Comparison of ENCODE assay signal across 27 cellular contexts in the genomic region with DNA sequence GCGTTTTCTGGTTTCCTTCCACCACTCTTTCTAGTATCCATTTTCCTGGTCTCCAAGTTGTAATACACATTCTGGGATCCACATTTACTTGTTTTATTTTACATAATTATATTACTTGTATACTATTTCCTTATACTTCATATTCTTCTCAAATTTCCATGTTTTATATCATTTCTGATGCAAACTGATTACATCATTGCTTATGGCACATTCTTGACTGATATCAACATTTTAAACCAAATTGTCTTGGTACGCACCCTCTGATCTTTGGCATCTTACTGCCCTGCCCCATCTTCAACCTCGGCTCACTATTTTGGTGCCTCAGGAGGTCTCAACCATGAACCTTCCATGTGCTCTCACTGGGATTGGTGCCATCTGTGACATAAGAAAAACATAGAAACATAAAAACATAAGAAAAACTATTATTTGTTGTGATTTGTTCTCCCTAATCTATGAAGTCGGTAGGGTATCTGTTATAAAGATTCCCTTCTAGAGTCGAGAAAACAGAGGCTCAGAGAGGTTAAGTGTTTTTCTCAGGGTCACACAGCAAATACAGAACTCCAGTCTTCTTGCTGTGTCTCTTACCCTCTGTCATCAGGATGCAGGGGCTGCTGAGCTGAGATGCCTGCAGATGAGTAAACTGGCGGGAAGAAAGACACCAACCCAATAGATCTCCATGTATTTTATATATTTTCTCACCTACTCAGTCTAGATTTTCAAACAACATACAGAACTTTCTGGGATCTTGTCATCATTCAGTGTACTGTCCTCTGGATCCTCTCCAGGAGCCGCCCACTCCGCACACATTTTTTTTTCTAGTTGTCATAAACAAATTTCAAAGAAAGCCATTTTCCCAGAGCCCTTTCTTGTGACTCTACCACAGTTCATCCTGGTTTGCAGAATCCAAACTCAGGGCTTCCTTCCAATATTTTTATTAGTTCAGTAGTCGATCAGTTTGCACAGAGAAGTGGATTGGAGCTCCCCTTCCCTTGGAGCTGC.
"Had no signal": no experiment of that assay in that cellular context is flagged by ENCODE, and none has a peak within 500 bp of the region (broad histone marks: within the 10 kb centered on the region; RNA-seq: fewer than 3 reads in every experiment).

No MANE protein-coding gene starts in this region.

- H3K4me3 Mint-ChIP-seq: dendritic cell treated with granulocyte-macrophage colony-stimulating factor and Interleukin-4, amounts not matched to agents 40 ng/mL and 50 ng/mL, for 4 days; effector memory CD8-positive, alpha-beta T cell; immature natural killer cell; memory B cell; natural killer cell treated with Interleukin-12 subunit alpha and Interleukin-12 subunit beta and Interleukin-15 and Interleukin-18, amount 100 ng/mL, for 72 hours; neural progenitor cell; stimulated activated memory B cell treated with anti-CD40 and anti-IgM and Interleukin-4, amounts not matched to agents 10 μg/mL and 1 μg/mL and 100 μg/mL, for 72 hours; stimulated activated naive CD8-positive, alpha-beta T cell treated with anti-CD3 and anti-CD28 coated beads, Interleukin-15, Interleukin-2, amounts not matched to agents 100 ng/mL and 50 ng/mL, for 24 hours had no signal

- H3K27ac Mint-ChIP-seq: dendritic cell treated with granulocyte-macrophage colony-stimulating factor and Interleukin-4, amounts not matched to agents 40 ng/mL and 50 ng/mL, for 4 days; effector memory CD8-positive, alpha-beta T cell; memory B cell; neural progenitor cell; stimulated activated naive CD8-positive, alpha-beta T cell treated with anti-CD3 and anti-CD28 coated beads, Interleukin-15, Interleukin-2, amounts not matched to agents 100 ng/mL and 50 ng/mL, for 24 hours had no signal

- H3K4me2 ChIP-seq: neural progenitor cell had no signal

- H3K27me3 ChIP-seq: esophagus muscularis mucosa, gastroesophageal sphincter, neural progenitor cell, pancreas, spleen, upper lobe of left lung, uterus had no signal

- H3K9me3 Mint-ChIP-seq: dendritic cell treated with granulocyte-macrophage colony-stimulating factor and Interleukin-4, amounts not matched to agents 40 ng/mL and 50 ng/mL, for 4 days; effector memory CD8-positive, alpha-beta T cell; immature natural killer cell; memory B cell; natural killer cell treated with Interleukin-12 subunit alpha and Interleukin-12 subunit beta and Interleukin-15 and Interleukin-18, amount 100 ng/mL, for 72 hours; neural progenitor cell; stimulated activated memory B cell treated with anti-CD40 and anti-IgM and Interleukin-4, amounts not matched to agents 10 μg/mL and 1 μg/mL and 100 μg/mL, for 72 hours; stimulated activated naive CD8-positive, alpha-beta T cell treated with anti-CD3 and anti-CD28 coated beads, Interleukin-15, Interleukin-2, amounts not matched to agents 100 ng/mL and 50 ng/mL, for 24 hours had no signal

- H3K4me3 ChIP-seq: esophagus muscularis mucosa, gastroesophageal sphincter, left ventricle myocardium inferior, lower lobe of right lung, neural progenitor cell, pancreas, spleen, tibial artery, upper lobe of left lung, uterus had no signal

- H3K9ac ChIP-seq: neural progenitor cell had no signal

- H3K36me3 ChIP-seq: esophagus muscularis mucosa, gastroesophageal sphincter, left ventricle myocardium inferior, neural progenitor cell, pancreas, tibial artery, upper lobe of left lung, uterus had no signal

- H3K27me3 Mint-ChIP-seq: dendritic cell treated with granulocyte-macrophage colony-stimulating factor and Interleukin-4, amounts not matched to agents 40 ng/mL and 50 ng/mL, for 4 days; memory B cell; natural killer cell treated with Interleukin-12 subunit alpha and Interleukin-12 subunit beta and Interleukin-15 and Interleukin-18, amount 100 ng/mL, for 72 hours; stimulated activated memory B cell treated with anti-CD40 and anti-IgM and Interleukin-4, amounts not matched to agents 10 μg/mL and 1 μg/mL and 100 μg/mL, for 72 hours; stimulated activated naive CD8-positive, alpha-beta T cell treated with anti-CD3 and anti-CD28 coated beads, Interleukin-15, Interleukin-2, amounts not matched to agents 100 ng/mL and 50 ng/mL, for 24 hours had no signal

- H3K9me3 ChIP-seq: esophagus muscularis mucosa, gastroesophageal sphincter, left ventricle myocardium inferior, lower lobe of right lung, pancreas, spleen, tibial artery, upper lobe of left lung, uterus had no signal

- H3K4me1 ChIP-seq: esophagus muscularis mucosa, gastroesophageal sphincter, left ventricle myocardium inferior, lower lobe of right lung, pancreas, tibial artery, uterus had no signal

- H3K27ac ChIP-seq: epithelial cell of prostate, esophagus muscularis mucosa, gastroesophageal sphincter, left ventricle myocardium inferior, lower lobe of right lung, neural progenitor cell, pancreas, spleen, tibial artery, upper lobe of left lung, uterus had no signal

- H2AFZ ChIP-seq: neural progenitor cell had no signal

- ATAC-seq: effector memory CD8-positive, alpha-beta T cell; gastroesophageal sphincter; left cardiac atrium; lower lobe of right lung; natural killer cell treated with Interleukin-12 subunit alpha and Interleukin-12 subunit beta and Interleukin-15 and Interleukin-18, amount 100 ng/mL, for 72 hours; pancreas; right cardiac atrium; stimulated activated memory B cell treated with anti-CD40 and anti-IgM and Interleukin-4, amounts not matched to agents 10 μg/mL and 1 μg/mL and 100 μg/mL, for 72 hours had no signal

- H3K36me3 Mint-ChIP-seq: memory B cell; neural progenitor cell; stimulated activated memory B cell treated with anti-CD40 and anti-IgM and Interleukin-4, amounts not matched to agents 10 μg/mL and 1 μg/mL and 100 μg/mL, for 72 hours had no signal

- DNase-seq: effector memory CD8-positive, alpha-beta T cell; glutamatergic neuron; immature natural killer cell; kidney; left cardiac atrium; left ventricle myocardium inferior; lower lobe of right lung; midbrain; occipital lobe; pancreas; right cardiac atrium; spleen; stimulated activated CD4-positive, alpha-beta T cell treated with anti-CD3 and anti-CD28 coated beads, Interleukin-15, amount 100 ng/mL, for 24 hours; stimulated activated CD4-positive, alpha-beta T cell treated with anti-CD3 and anti-CD28 coated beads, Interleukin-1b, Interleukin-23, amount 100 ng/mL, for 48 hours; stimulated activated CD4-positive, alpha-beta T cell treated with anti-CD3 and anti-CD28 coated beads, Interleukin-4, amount 100 ng/mL, for 24 hours; upper lobe of left lung; uterus had no signal
